Comparison of ENCODE assay signal across 8 cellular contexts in the genomic region with DNA sequence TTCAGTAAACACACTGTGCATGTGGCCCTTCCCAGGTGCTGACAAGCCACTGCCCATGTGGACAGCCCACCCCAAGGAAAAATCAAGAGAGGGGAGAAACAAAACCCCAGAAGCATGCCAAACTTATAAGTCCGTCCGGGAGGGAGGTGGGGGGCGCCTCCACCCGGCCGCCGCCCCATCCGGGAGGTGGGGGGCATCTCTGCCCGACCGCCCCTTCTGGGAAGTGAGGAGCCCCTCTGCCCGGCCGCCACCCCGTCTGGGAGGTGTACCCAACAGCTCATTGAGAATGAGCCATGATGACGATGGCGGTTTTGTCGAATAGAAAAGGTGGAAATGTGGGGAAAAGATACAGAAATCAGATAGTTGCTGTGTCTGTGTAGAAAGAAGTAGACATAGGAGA. TPM values are rescaled to one million over a fixed set of nuclear protein-coding genes. Genes with fewer than 3 reads are reported as not detected.
"Had no signal": no experiment of that assay in that cellular context is flagged by ENCODE, and none has a peak within 500 bp of the region (broad histone marks: within the 10 kb centered on the region; RNA-seq: fewer than 3 reads in every experiment).

No MANE protein-coding gene starts in this region.

- H3K4me3 Mint-ChIP-seq: IgD-negative memory B cell had no signal

- H3K27ac ChIP-seq: HL-60 had no signal

- H3K4me3 ChIP-seq: K562 had no signal

- DNase-seq: IMR-90, KBM-7, KG1 had no signal

- ATAC-seq: HepG2, K562 had no signal

- H3K27ac Mint-ChIP-seq: IgD-negative memory B cell had no signal

RNA-seq across cellular contexts. Expression of gene C2CD4B, which starts 53.8 kb away (rescaled TPM):
- total RNA-seq: HepG2, HT1080, IMR-90, K562 had no signal
